8 cellular contexts compared by ENCODE assay signal in genomic region chr19:40576585-40577451, GRCh38. TPM values are rescaled to one million over a fixed set of nuclear protein-coding genes. Genes with fewer than 3 reads are reported as not detected.
DNase-seq lines count a peak whose midpoint lies in the region; ATAC-seq, FAIRE-seq and TF ChIP-seq lines count a peak whose summit lies in the region.

A gene with protein sequence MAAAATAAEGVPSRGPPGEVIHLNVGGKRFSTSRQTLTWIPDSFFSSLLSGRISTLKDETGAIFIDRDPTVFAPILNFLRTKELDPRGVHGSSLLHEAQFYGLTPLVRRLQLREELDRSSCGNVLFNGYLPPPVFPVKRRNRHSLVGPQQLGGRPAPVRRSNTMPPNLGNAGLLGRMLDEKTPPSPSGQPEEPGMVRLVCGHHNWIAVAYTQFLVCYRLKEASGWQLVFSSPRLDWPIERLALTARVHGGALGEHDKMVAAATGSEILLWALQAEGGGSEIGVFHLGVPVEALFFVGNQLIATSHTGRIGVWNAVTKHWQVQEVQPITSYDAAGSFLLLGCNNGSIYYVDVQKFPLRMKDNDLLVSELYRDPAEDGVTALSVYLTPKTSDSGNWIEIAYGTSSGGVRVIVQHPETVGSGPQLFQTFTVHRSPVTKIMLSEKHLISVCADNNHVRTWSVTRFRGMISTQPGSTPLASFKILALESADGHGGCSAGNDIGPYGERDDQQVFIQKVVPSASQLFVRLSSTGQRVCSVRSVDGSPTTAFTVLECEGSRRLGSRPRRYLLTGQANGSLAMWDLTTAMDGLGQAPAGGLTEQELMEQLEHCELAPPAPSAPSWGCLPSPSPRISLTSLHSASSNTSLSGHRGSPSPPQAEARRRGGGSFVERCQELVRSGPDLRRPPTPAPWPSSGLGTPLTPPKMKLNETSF (plus strand): TSS chr19:40576873. CDS start chr19:40576900, 27 bp downstream.

- H3K9me3 ChIP-seq in T-helper 17 cell (ENCODE audit: control insufficient read depth, low read length, poor library complexity, severe bottlenecking), result no peaks in the 10 kb centered on the region
- H3K9me3 ChIP-seq in left ventricle myocardium inferior (replicated peaks), result no peaks in the 10 kb centered on the region
- no peaks in the 10 kb centered on the region for H3K9me3 ChIP-seq in psoas muscle

- H3K27me3 ChIP-seq in left ventricle myocardium inferior (ENCODE audit: low read depth) (no peaks in the 10 kb centered on the region), psoas muscle (ENCODE audit: insufficient read depth in 3 of 3, low read length in 2 of 3) (no peaks in the 10 kb centered on the region)

- intact Hi-C loops in left ventricle myocardium inferior (cut with micrococcal nuclease), result no loop called here
- intact Hi-C loops in psoas muscle (cut with DNase I), result no loop called here

- DNase-seq in NCI-H1694 treated with DMSO at 0.1 percent for 48 hours (lab: John Stamatoyannopoulos, UW) (peak; percentile 94), T-helper 17 cell (peak; percentile 84 to 88 (median 87)), amygdala (lab: John Stamatoyannopoulos, UW) (peak; percentile 56 to 94 (median 85)), left ventricle myocardium inferior (peak; percentile 95), psoas muscle (peak; percentile 96 to 97), urothelium cell line (ENCODE audit: low spot score) (peak; percentile 98)

- WGBS in psoas muscle, 3 donors, result 1% methylated on average over 34 to 55 of the region's 55 CpGs

- H3K27me3 Mint-ChIP-seq in T-helper 17 cell, result no peaks in the 10 kb centered on the region

- peaks cover 21% of the 10 kb centered on the region for H3K4me1 Mint-ChIP-seq in T-helper 17 cell

- TF ChIP-seq POLR2A in GM15510 (IDR thresholded peaks at IDR 0.05; ENCODE audit: borderline replicate concordance, extremely low read depth, insufficient read length), result peak; percentile 76

- FAIRE-seq in urothelium cell line (lab: Jason Lieb, UNC), result no peak

- H3K27ac Mint-ChIP-seq in T-helper 17 cell, result peak within 1 kb of the TSS; percentile 94

- peak within 1 kb of the TSS; percentile 95 for H3K4me3 Mint-ChIP-seq in T-helper 17 cell

- H3K4me3 ChIP-seq in left ventricle myocardium inferior (peak within 1 kb of the TSS; percentile 81), psoas muscle (peak within 1 kb of the TSS; percentile 89)

- H3K36me3 ChIP-seq in left ventricle myocardium inferior (peaks cover 24% of the 10 kb centered on the region), psoas muscle (ENCODE audit: insufficient read depth in 1 of 2, low read depth in 1 of 2) (peaks cover 0 to 24% of the 10 kb centered on the region in 2 donors)

- peak; percentile 86 for ATAC-seq in HG02938 (IDR thresholded peaks at IDR 0.05; ENCODE audit: unreplicated experiment)
- peak; percentile 99 for ATAC-seq in T-helper 17 cell
- ATAC-seq in psoas muscle, result peak; percentile 98 to 99 (median 99)

- H3K36me3 Mint-ChIP-seq in T-helper 17 cell (ENCODE audit: low read depth), result peaks cover 4% of the 10 kb centered on the region

- no peak for TF ChIP-seq CTCF in left ventricle myocardium inferior (IDR thresholded peaks at IDR 0.05; ENCODE audit: borderline replicate concordance)
- TF ChIP-seq CTCF in psoas muscle (IDR thresholded peaks at IDR 0.05), result no peak

- peak within 1 kb of the TSS; percentile 90 for H3K27ac ChIP-seq in left ventricle myocardium inferior (replicated peaks)
- H3K27ac ChIP-seq in psoas muscle, result peak within 1 kb of the TSS; percentile 80

- peaks cover 24% of the 10 kb centered on the region for H3K4me1 ChIP-seq in left ventricle myocardium inferior
- no peaks in the 10 kb centered on the region for H3K4me1 ChIP-seq in psoas muscle

RNA-seq across cellular contexts. Expression of the gene that starts here (rescaled TPM):
- 100 to 1,000 TPM; 124 to 141 TPM for total RNA-seq in T-helper 17 cell
- total RNA-seq in left ventricle myocardium inferior, result 14.8 TPM
- 10 to 100 TPM; 12.4 to 17.4 (median 16.1) TPM for total RNA-seq in psoas muscle
- 10 to 100 TPM; 14.0 to 21.7 (median 20.3) TPM for polyA plus RNA-seq in psoas muscle

Comparison
In these comparisons a context has a peak if more than half of its experiments do, and no peak if none do; other contexts are left out.
1. Peak in every context shown above with its lines: DNase-seq, ATAC-seq, H3K4me3 ChIP-seq and H3K27ac ChIP-seq.